26 cellular contexts compared by ENCODE assay signal in the genomic region with DNA sequence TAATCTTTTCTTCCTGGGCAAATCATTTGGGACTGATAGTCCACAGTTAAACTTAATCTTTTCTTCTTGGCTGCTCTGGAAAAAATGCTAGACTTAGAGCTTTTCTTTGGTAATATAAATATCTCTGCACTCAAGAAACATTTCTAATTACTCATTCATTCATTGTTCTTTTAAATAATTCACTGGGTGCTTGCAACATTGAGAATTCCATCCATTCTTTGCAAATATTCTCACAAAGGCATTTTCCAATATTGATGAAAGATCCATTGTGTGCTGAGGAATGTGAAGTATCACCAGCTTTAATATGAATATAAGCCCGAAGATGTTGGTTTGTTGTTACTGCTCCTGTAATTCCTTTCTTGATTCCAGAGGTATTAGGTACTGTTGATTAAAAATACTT. TPM values are rescaled to one million over a fixed set of nuclear protein-coding genes. Genes with fewer than 3 reads are reported as not detected.
DNase-seq lines count a peak whose midpoint lies in the region; ATAC-seq, FAIRE-seq and TF ChIP-seq lines count a peak whose summit lies in the region.
"Had no signal": no experiment of that assay in that cellular context is flagged by ENCODE, and none has a peak within 500 bp of the region (broad histone marks: within the 10 kb centered on the region; RNA-seq: fewer than 3 reads in every experiment).

No MANE protein-coding gene starts in this region.

- peak overlapping the region; percentile 17 for H3K4me3 ChIP-seq in GM23248
- no peak overlapping the region for H3K4me3 ChIP-seq in astrocyte (ENCODE audit: insufficient read depth, low read depth, low read length)
- no peak overlapping the region for H3K4me3 ChIP-seq in neuronal stem cell (ENCODE audit: low read length in 2 of 2)
- H3K4me3 ChIP-seq in Peyer's patch = no peak overlapping the region
- H3K4me3 ChIP-seq: cardiac muscle cell, mucosa of descending colon had no signal

- H2AFZ ChIP-seq in GM23248 (no peak overlapping the region), astrocyte (ENCODE audit: low read depth, low read length) (no peak overlapping the region), neuronal stem cell (ENCODE audit: low read length) (no peak overlapping the region)

- no peaks in the 10 kb centered on the region for H3K9me3 ChIP-seq in GM23248 (ENCODE audit: low read depth)
- H3K9me3 ChIP-seq in astrocyte (ENCODE audit: insufficient read depth, low read depth, low read length) = no peaks in the 10 kb centered on the region
- no peaks in the 10 kb centered on the region for H3K9me3 ChIP-seq in neuronal stem cell (replicated peaks in 1 of 2; ENCODE audit: control insufficient read depth in 2 of 2, insufficient read depth in 1 of 2, low read depth in 1 of 2, low read length in 2 of 2)
- no peaks in the 10 kb centered on the region for H3K9me3 ChIP-seq in Peyer's patch
- H3K9me3 ChIP-seq: mucosa of descending colon had no signal

- H2BK5ac ChIP-seq in neuronal stem cell (ENCODE audit: low read length) = no peak overlapping the region

- H3F3A ChIP-seq in GM23248 (ENCODE audit: insufficient read depth) = peaks cover 25% of the 10 kb centered on the region; the same call in 1 of the 2 replicates

- H2BK15ac ChIP-seq in neuronal stem cell (ENCODE audit: low read length) = no peak overlapping the region

- H3K4me1 ChIP-seq in GM23248 (ENCODE audit: insufficient read depth) (peaks cover 53% of the 10 kb centered on the region), astrocyte (ENCODE audit: insufficient read depth, low read length) (no peaks in the 10 kb centered on the region), foreskin keratinocyte (no peaks in the 10 kb centered on the region), neuronal stem cell (ENCODE audit: control insufficient read depth in 2 of 2, insufficient read depth in 1 of 2, low read depth in 1 of 2, low read length in 2 of 2) (peaks cover 0 to 2% of the 10 kb centered on the region in 2 donors), Peyer's patch (no peaks in the 10 kb centered on the region)

- peaks cover 2% of the 10 kb centered on the region for H3K36me3 Mint-ChIP-seq in astrocyte (ENCODE audit: low read depth, unreplicated experiment)
- H3K36me3 Mint-ChIP-seq: stimulated activated effector memory CD8-positive, alpha-beta T cell treated with anti-CD3 and anti-CD28 coated beads, Interleukin-12 subunit alpha, Interleukin-12 subunit beta, amount 100 ng/mL, for 72 hours had no signal

- DNase-seq in AG08395 (ENCODE audit: low spot score) (peak; percentile 42), GM23248 (peak; percentile 58), astrocyte (ENCODE audit: low read depth) (peak; percentile 76), foreskin keratinocyte (peak; percentile 22 to 47), neuronal stem cell (ENCODE audit: low spot score) (no peak), iPS-NIHi11 (ENCODE audit: low spot score) (no peak), Peyer's patch (no peak), HT-29 (ENCODE audit: low spot score) (no peak)
- DNase-seq: ACHN; activated CD4-positive, alpha-beta T cell treated with anti-CD3 and anti-CD28 coated beads, Interleukin-2, amount 50 U/mL, for 1 hour; activated naive CD8-positive, alpha-beta T cell treated with anti-CD3 and anti-CD28 coated beads, Interleukin-2, amount 10 ng/mL, durations not matched to agents 7 days and 5 days; CD4-positive, CD25-positive, alpha-beta regulatory T cell; H7; immature natural killer cell; Kasumi-1; mucosa of descending colon; NCI-H187 treated with DMSO at 0.1 percent for 48 hours; NCI-H69; posterior cingulate gyrus; SHP77; stimulated activated CD4-positive, alpha-beta T cell treated with anti-CD3 and anti-CD28 coated beads, Interleukin-1b, Interleukin-23, amount 100 ng/mL, for 48 hours had no signal

- H3K18ac ChIP-seq in neuronal stem cell (ENCODE audit: low read length) = no peak overlapping the region

- no peak overlapping the region for H3K4ac ChIP-seq in neuronal stem cell (ENCODE audit: low read length)

- no peak for FAIRE-seq in astrocyte (lab: Jason Lieb, UNC)
- FAIRE-seq: GM18507 had no signal

- no peak overlapping the region for H4K91ac ChIP-seq in neuronal stem cell (ENCODE audit: low read depth, low read length, poor library complexity)

- H3K36me3 ChIP-seq in GM23248 (ENCODE audit: low read depth) (no peaks in the 10 kb centered on the region), astrocyte (ENCODE audit: insufficient read depth, low read length) (no peaks in the 10 kb centered on the region), neuronal stem cell (replicated peaks in 1 of 2; ENCODE audit: control insufficient read depth in 2 of 2, insufficient read depth in 2 of 2, low read length in 2 of 2) (peaks cover 0 to 2% of the 10 kb centered on the region in 2 donors), Peyer's patch (no peaks in the 10 kb centered on the region)
- H3K36me3 ChIP-seq: cardiac muscle cell had no signal

- H3K27ac ChIP-seq in GM23248 (peak overlapping the region; percentile 39), astrocyte (ENCODE audit: low read depth, low read length) (no peak overlapping the region), foreskin keratinocyte (no peak overlapping the region), neuronal stem cell (replicated peaks; ENCODE audit: low read length) (no peak overlapping the region), Peyer's patch (no peak overlapping the region)
- H3K27ac ChIP-seq: cardiac muscle cell had no signal

- H3K27ac Mint-ChIP-seq in astrocyte (ENCODE audit: unreplicated experiment) = no peak overlapping the region
- H3K27ac Mint-ChIP-seq: activated naive CD8-positive, alpha-beta T cell treated with anti-CD3 and anti-CD28 coated beads, Interleukin-2, amount 10 ng/mL, durations not matched to agents 7 days and 5 days; activated T-helper 2 cell treated with anti-CD3 and anti-CD28 coated beads, Interferon-gamma antibody, Interleukin-2, Interleukin-4, amounts not matched to agents 10 μg/mL and 5 μg/mL and 100 μg/mL, durations not matched to agents 14 hours and 24 hours and 36 hours; CD4-positive, CD25-positive, alpha-beta regulatory T cell; immature natural killer cell; stimulated activated effector memory CD8-positive, alpha-beta T cell treated with anti-CD3 and anti-CD28 coated beads, Interleukin-12 subunit alpha, Interleukin-12 subunit beta, amount 100 ng/mL, for 72 hours; T-helper 1 cell treated with Interleukin-12 subunit alpha and Interleukin-12 subunit beta and Interleukin-4 antibody, amounts not matched to agents 30 μg/mL and 1 μg/mL, for 36 hours had no signal

- H3K9ac ChIP-seq in GM23248 (no peak overlapping the region), astrocyte (ENCODE audit: low read length) (no peak overlapping the region), neuronal stem cell (ENCODE audit: low read depth, low read length, poor library complexity) (no peak overlapping the region)

- no peak for TF ChIP-seq CTCF in astrocyte (IDR thresholded peaks at IDR 0.05; ENCODE audit: insufficient read depth, low read depth, low read length)
- TF ChIP-seq CTCF in foreskin keratinocyte (conservative IDR thresholded peaks at IDR 0.05) = no peak
- no peak for TF ChIP-seq CTCF in Peyer's patch (IDR thresholded peaks at IDR 0.05)

- H3K27me3 ChIP-seq in GM23248 (replicated peaks; ENCODE audit: insufficient read depth) (no peaks in the 10 kb centered on the region), astrocyte (ENCODE audit: insufficient read depth, low read length) (no peaks in the 10 kb centered on the region), foreskin keratinocyte (no peaks in the 10 kb centered on the region), neuronal stem cell (ENCODE audit: control insufficient read depth in 3 of 3, insufficient read depth in 3 of 3, low read depth in 1 of 3, low read length in 3 of 3) (no peaks in the 10 kb centered on the region), Peyer's patch (no peaks in the 10 kb centered on the region)
- H3K27me3 ChIP-seq: cardiac muscle cell had no signal

- no peak overlapping the region for H2AK5ac ChIP-seq in neuronal stem cell (ENCODE audit: low read depth, low read length)

- no peak overlapping the region for H3K14ac ChIP-seq in neuronal stem cell (ENCODE audit: low read length)

- no peaks in the 10 kb centered on the region for H4K20me1 ChIP-seq in GM23248 (ENCODE audit: insufficient read depth)
- H4K20me1 ChIP-seq in astrocyte (ENCODE audit: insufficient read depth, low read length) = no peaks in the 10 kb centered on the region

- H2BK12ac ChIP-seq in neuronal stem cell (ENCODE audit: low read length) = no peak overlapping the region

- H3K9me3 Mint-ChIP-seq in astrocyte (ENCODE audit: unreplicated experiment) = no peaks in the 10 kb centered on the region
- H3K9me3 Mint-ChIP-seq: activated naive CD8-positive, alpha-beta T cell treated with anti-CD3 and anti-CD28 coated beads, Interleukin-2, amount 10 ng/mL, durations not matched to agents 7 days and 5 days; activated T-helper 2 cell treated with anti-CD3 and anti-CD28 coated beads, Interferon-gamma antibody, Interleukin-2, Interleukin-4, amounts not matched to agents 10 μg/mL and 5 μg/mL and 100 μg/mL, durations not matched to agents 14 hours and 24 hours and 36 hours; CD4-positive, CD25-positive, alpha-beta regulatory T cell; immature natural killer cell; stimulated activated effector memory CD8-positive, alpha-beta T cell treated with anti-CD3 and anti-CD28 coated beads, Interleukin-12 subunit alpha, Interleukin-12 subunit beta, amount 100 ng/mL, for 72 hours; T-helper 1 cell treated with Interleukin-12 subunit alpha and Interleukin-12 subunit beta and Interleukin-4 antibody, amounts not matched to agents 30 μg/mL and 1 μg/mL, for 36 hours had no signal

- no peaks in the 10 kb centered on the region for H3K9me2 ChIP-seq in GM23248 (ENCODE audit: insufficient read depth)

- 0% methylated on average over 1 of the region's 1 CpG for WGBS in GM23248 (ENCODE audit: low coverage in 1 of 2, low lambda C conversion rate in 2 of 2, missing lambda C conversion rate in 2 of 2), 2 experiments
- no CpG with 5 or more reads among the region's 1 CpG for WGBS in neuronal stem cell (ENCODE audit: extremely low coverage in 2 of 2, insufficient read length in 2 of 2, insufficient replicate concordance in 1 of 2), 2 donors

- no peak for ATAC-seq in foreskin keratinocyte
- ATAC-seq: mucosa of descending colon; stimulated activated effector memory CD8-positive, alpha-beta T cell treated with anti-CD3 and anti-CD28 coated beads, Interleukin-12 subunit alpha, Interleukin-12 subunit beta, amount 100 ng/mL, for 72 hours had no signal

- H3K79me2 ChIP-seq in GM23248 (ENCODE audit: insufficient read depth) = no peaks in the 10 kb centered on the region
- H3K79me2 ChIP-seq in astrocyte (ENCODE audit: insufficient read depth, low read length) = no peaks in the 10 kb centered on the region

- H3K79me1 ChIP-seq in neuronal stem cell (ENCODE audit: low read depth, low read length) = no peaks in the 10 kb centered on the region

- no peak overlapping the region for H4K8ac ChIP-seq in neuronal stem cell (ENCODE audit: low read depth, low read length)

- H3K27me3 Mint-ChIP-seq in astrocyte (ENCODE audit: low read depth, unreplicated experiment) = no peaks in the 10 kb centered on the region
- H3K27me3 Mint-ChIP-seq: activated naive CD8-positive, alpha-beta T cell treated with anti-CD3 and anti-CD28 coated beads, Interleukin-2, amount 10 ng/mL, durations not matched to agents 7 days and 5 days had no signal

- in situ Hi-C loops in GM23248 (cut with MboI) = no loop called here

- no peak for TF ChIP-seq POLR2A in Peyer's patch (IDR thresholded peaks at IDR 0.05)

- no peak overlapping the region for H3K23ac ChIP-seq in neuronal stem cell (ENCODE audit: low read depth, low read length, poor library complexity)

- H3K4me2 ChIP-seq in GM23248 (ENCODE audit: unreplicated experiment) (peak overlapping the region; percentile 43), astrocyte (ENCODE audit: low read length) (no peak overlapping the region), neuronal stem cell (ENCODE audit: insufficient read depth, low read length, poor library complexity, severe bottlenecking) (no peak overlapping the region)

- H3K4me3 Mint-ChIP-seq in astrocyte (ENCODE audit: unreplicated experiment) = no peak overlapping the region
- H3K4me3 Mint-ChIP-seq: activated naive CD8-positive, alpha-beta T cell treated with anti-CD3 and anti-CD28 coated beads, Interleukin-2, amount 10 ng/mL, durations not matched to agents 7 days and 5 days; CD4-positive, CD25-positive, alpha-beta regulatory T cell; immature natural killer cell; stimulated activated effector memory CD8-positive, alpha-beta T cell treated with anti-CD3 and anti-CD28 coated beads, Interleukin-12 subunit alpha, Interleukin-12 subunit beta, amount 100 ng/mL, for 72 hours; T-helper 1 cell treated with Interleukin-12 subunit alpha and Interleukin-12 subunit beta and Interleukin-4 antibody, amounts not matched to agents 30 μg/mL and 1 μg/mL, for 36 hours had no signal

- no peak overlapping the region for H2BK120ac ChIP-seq in neuronal stem cell (ENCODE audit: low read depth, low read length)

- peaks cover 3% of the 10 kb centered on the region for H3K4me1 Mint-ChIP-seq in astrocyte (ENCODE audit: low read depth, unreplicated experiment)
- H3K4me1 Mint-ChIP-seq: activated naive CD8-positive, alpha-beta T cell treated with anti-CD3 and anti-CD28 coated beads, Interleukin-2, amount 10 ng/mL, durations not matched to agents 7 days and 5 days; CD4-positive, CD25-positive, alpha-beta regulatory T cell; immature natural killer cell; stimulated activated effector memory CD8-positive, alpha-beta T cell treated with anti-CD3 and anti-CD28 coated beads, Interleukin-12 subunit alpha, Interleukin-12 subunit beta, amount 100 ng/mL, for 72 hours had no signal

RNA-seq across cellular contexts. Expression of a gene that starts 38.4 kb away (rescaled TPM):
- total RNA-seq in GM23248 (2014; rRNA removed; shearing (Covaris generic)) = 8.2 and 11.5 TPM in 2 replicates
- polyA plus RNA-seq in GM23248 (2016; fragmentation: Nextera tagmentation; extraction: Ambion mirVana) (3.2 and 3.4 TPM in 2 replicates), foreskin keratinocyte (2.2 and 2.6 TPM in 2 replicates)
- total RNA-seq in astrocyte (4.6 and 4.9 TPM in 2 replicates), foreskin keratinocyte (3.4 and 3.6 TPM in 2 replicates), Peyer's patch (10 to 100 TPM in 2 of 4 donors, 1 to 10 TPM in 2; 8.3 to 24.7 (median 13.3) TPM)
- 5.8 TPM for polyA plus RNA-seq in neuronal stem cell (2013, experiment 1 of 2)
- 5.9 TPM for polyA plus RNA-seq in neuronal stem cell (2013, experiment 2 of 2)
- 3.8 and 5.3 TPM in 2 replicates for total RNA-seq in HT-29 (2014; rRNA removed; shearing (Covaris generic))

Comparison
In these comparisons a context has a peak if more than half of its experiments do, and no peak if none do; other contexts are left out.
1. DNase-seq: peak in AG08395 (single experiment), GM23248 (single experiment), astrocyte (single experiment) and foreskin keratinocyte (2 of 2); none in neuronal stem cell (single experiment), iPS-NIHi11 (single experiment), Peyer's patch (0 of 3) and HT-29 (single experiment).